ENCODE assay signal across 12 cellular contexts in the genomic region with DNA sequence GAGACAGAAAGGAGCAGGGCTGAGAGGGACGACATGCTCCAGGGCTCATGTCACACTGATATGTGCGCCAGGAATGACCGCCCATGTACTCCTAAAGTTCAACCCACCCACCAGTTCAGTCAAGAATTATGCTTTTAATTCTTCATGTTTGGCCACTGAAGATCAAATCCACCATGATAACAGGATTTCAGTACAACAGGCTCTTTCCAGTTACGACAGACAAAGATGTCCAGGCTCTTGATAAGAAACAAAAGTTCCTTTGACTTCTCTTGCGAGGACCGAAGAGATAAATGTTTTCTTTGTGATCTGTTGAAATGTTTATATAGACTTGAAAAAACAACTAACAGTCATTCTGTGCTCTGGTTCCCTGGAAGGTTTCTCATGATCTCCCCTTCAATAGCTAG.
DNase-seq lines count a peak whose midpoint lies in the region; ATAC-seq and TF ChIP-seq lines count a peak whose summit lies in the region.
"Had no signal": no experiment of that assay in that cellular context is flagged by ENCODE, and none has a peak within 500 bp of the region (broad histone marks: within the 10 kb centered on the region; RNA-seq: fewer than 3 reads in every experiment).

No MANE protein-coding gene starts in this region.

- H3K9me3 ChIP-seq in right atrium auricular region: no peaks in the 10 kb centered on the region
- H3K9me3 ChIP-seq in CD8-positive, alpha-beta T cell (ENCODE audit: low read length): no peaks in the 10 kb centered on the region
- H3K9me3 ChIP-seq: A549 had no signal

- H3K9me3 Mint-ChIP-seq in natural killer cell treated with Interleukin-12 subunit alpha and Interleukin-12 subunit beta and Interleukin-15 and Interleukin-18, amount 100 ng/mL, for 72 hours: peaks cover 6% of the 10 kb centered on the region
- H3K9me3 Mint-ChIP-seq in natural killer cell: peaks cover 0 to 5% of the 10 kb centered on the region in 2 donors
- no peaks in the 10 kb centered on the region for H3K9me3 Mint-ChIP-seq in progenitor cell of endocrine pancreas (ENCODE audit: low read depth)
- H3K9me3 Mint-ChIP-seq in CD8-positive, alpha-beta T cell: no peaks in the 10 kb centered on the region
- peaks cover 4% of the 10 kb centered on the region for H3K9me3 Mint-ChIP-seq in activated naive CD8-positive, alpha-beta T cell treated with anti-CD3 and anti-CD28 coated beads, Interleukin-2, amount 50 U/mL, for 24 hours

- peaks cover 10% of the 10 kb centered on the region for H3K36me3 Mint-ChIP-seq in natural killer cell treated with Interleukin-12 subunit alpha and Interleukin-12 subunit beta and Interleukin-15 and Interleukin-18, amount 100 ng/mL, for 72 hours
- peaks cover under 1% of the 10 kb centered on the region for H3K36me3 Mint-ChIP-seq in natural killer cell
- no peaks in the 10 kb centered on the region for H3K36me3 Mint-ChIP-seq in progenitor cell of endocrine pancreas (ENCODE audit: insufficient read depth)
- H3K36me3 Mint-ChIP-seq in CD8-positive, alpha-beta T cell: no peaks in the 10 kb centered on the region
- no peaks in the 10 kb centered on the region for H3K36me3 Mint-ChIP-seq in activated naive CD8-positive, alpha-beta T cell treated with anti-CD3 and anti-CD28 coated beads, Interleukin-2, amount 50 U/mL, for 24 hours (ENCODE audit: low read depth)

- H3K4me3 Mint-ChIP-seq in natural killer cell treated with Interleukin-12 subunit alpha and Interleukin-12 subunit beta and Interleukin-15 and Interleukin-18, amount 100 ng/mL, for 72 hours: no peak overlapping the region
- no peak overlapping the region for H3K4me3 Mint-ChIP-seq in natural killer cell
- no peak overlapping the region for H3K4me3 Mint-ChIP-seq in progenitor cell of endocrine pancreas (ENCODE audit: low read depth)
- no peak overlapping the region for H3K4me3 Mint-ChIP-seq in CD8-positive, alpha-beta T cell
- H3K4me3 Mint-ChIP-seq in activated naive CD8-positive, alpha-beta T cell treated with anti-CD3 and anti-CD28 coated beads, Interleukin-2, amount 50 U/mL, for 24 hours: no peak overlapping the region

- peak overlapping the region; percentile 48 to 65 for H3K27ac ChIP-seq in right atrium auricular region
- H3K27ac ChIP-seq in CD8-positive, alpha-beta T cell (ENCODE audit: low read depth, low read length): no peak overlapping the region
- H3K27ac ChIP-seq: A549 had no signal

- H3K36me3 ChIP-seq in right atrium auricular region: no peaks in the 10 kb centered on the region
- H3K36me3 ChIP-seq in CD8-positive, alpha-beta T cell (ENCODE audit: insufficient read depth, low read length): no peaks in the 10 kb centered on the region

- H3K27me3 ChIP-seq in right atrium auricular region: no peaks in the 10 kb centered on the region
- H3K27me3 ChIP-seq in CD8-positive, alpha-beta T cell (ENCODE audit: insufficient read depth, low read length): no peaks in the 10 kb centered on the region

- TF ChIP-seq CTCF in natural killer cell (IDR thresholded peaks at IDR 0.05) (no peak), right atrium auricular region (IDR thresholded peaks at IDR 0.05) (no peak), progenitor cell of endocrine pancreas (IDR thresholded peaks at IDR 0.05; ENCODE audit: unreplicated experiment) (no peak)
- no peak for TF ChIP-seq CTCF in CD8-positive, alpha-beta T cell (IDR thresholded peaks at IDR 0.05)

- intact Hi-C loops in natural killer cell (cut with micrococcal nuclease): loop anchor here (5.0 kb wide), 2 partner anchors 142 to 143 kb away; partner anchors contain the start of genes CD164 and CEP57L1
- intact Hi-C loops in CD8-positive, alpha-beta T cell (cut with DNase I, micrococcal nuclease): no loop called here

- H3K27ac Mint-ChIP-seq in natural killer cell treated with Interleukin-12 subunit alpha and Interleukin-12 subunit beta and Interleukin-15 and Interleukin-18, amount 100 ng/mL, for 72 hours: peak overlapping the region; percentile 14 to 22
- H3K27ac Mint-ChIP-seq in natural killer cell: peak overlapping the region in 1 of 2 donors; percentile 47
- H3K27ac Mint-ChIP-seq in progenitor cell of endocrine pancreas: peak overlapping the region; percentile 57
- no peak overlapping the region for H3K27ac Mint-ChIP-seq in CD8-positive, alpha-beta T cell
- H3K27ac Mint-ChIP-seq in activated naive CD8-positive, alpha-beta T cell treated with anti-CD3 and anti-CD28 coated beads, Interleukin-2, amount 50 U/mL, for 24 hours: no peak overlapping the region

- peaks cover 28 to 35% of the 10 kb centered on the region in 2 donors for H3K4me1 Mint-ChIP-seq in natural killer cell treated with Interleukin-12 subunit alpha and Interleukin-12 subunit beta and Interleukin-15 and Interleukin-18, amount 100 ng/mL, for 72 hours (ENCODE audit: low read depth in 2 of 2)
- H3K4me1 Mint-ChIP-seq in natural killer cell: peaks cover 36 to 38% of the 10 kb centered on the region in 2 donors
- peaks cover 17% of the 10 kb centered on the region for H3K4me1 Mint-ChIP-seq in progenitor cell of endocrine pancreas (ENCODE audit: low read depth)
- H3K4me1 Mint-ChIP-seq in CD8-positive, alpha-beta T cell (ENCODE audit: low read depth): peaks cover 25% of the 10 kb centered on the region
- peaks cover 22% of the 10 kb centered on the region for H3K4me1 Mint-ChIP-seq in activated naive CD8-positive, alpha-beta T cell treated with anti-CD3 and anti-CD28 coated beads, Interleukin-2, amount 50 U/mL, for 24 hours

- POLR2A ChIA-PET in CD8-positive, alpha-beta T cell (lab: Charles Lee): no interaction called here

- peaks cover 0 to 26% of the 10 kb centered on the region in 2 donors for H3K4me1 ChIP-seq in right atrium auricular region
- H3K4me1 ChIP-seq in CD8-positive, alpha-beta T cell (ENCODE audit: insufficient read depth, low read length): no peaks in the 10 kb centered on the region
- H3K4me1 ChIP-seq: A549 had no signal

- DNase-seq in natural killer cell treated with Interleukin-12 subunit alpha and Interleukin-12 subunit beta and Interleukin-15 and Interleukin-18, amount 100 ng/mL, for 72 hours (ENCODE audit: low spot score): no peak
- DNase-seq in natural killer cell: no peak
- peak; percentile 71 for DNase-seq in right atrium auricular region (ENCODE audit: low spot score)
- no peak for DNase-seq in progenitor cell of endocrine pancreas (ENCODE audit: low spot score, unreplicated experiment)
- DNase-seq in NCI-H510A treated with DMSO at 0.1 percent for 48 hours (lab: John Stamatoyannopoulos, UW): no peak
- no peak for DNase-seq in CD8-positive, alpha-beta T cell
- DNase-seq in activated naive CD8-positive, alpha-beta T cell treated with anti-CD3 and anti-CD28 coated beads, Interleukin-2, amount 50 U/mL, for 24 hours: no peak
- DNase-seq: activated CD4-positive, CD25-positive, alpha-beta regulatory T cell; activated T-cell treated with anti-CD3 and anti-CD28 coated beads for 4 hours; NCI-H1436 treated with DMSO at 0.1 percent for 48 hours had no signal

- ATAC-seq in natural killer cell treated with Interleukin-12 subunit alpha and Interleukin-12 subunit beta and Interleukin-15 and Interleukin-18, amount 100 ng/mL, for 72 hours: no peak
- ATAC-seq in natural killer cell (no peak), HG03095 (IDR thresholded peaks at IDR 0.05; ENCODE audit: unreplicated experiment) (no peak)
- ATAC-seq in CD8-positive, alpha-beta T cell: no peak
- no peak for ATAC-seq in activated naive CD8-positive, alpha-beta T cell treated with anti-CD3 and anti-CD28 coated beads, Interleukin-2, amount 50 U/mL, for 24 hours
- ATAC-seq: A549 had no signal

- H3K27me3 Mint-ChIP-seq in natural killer cell treated with Interleukin-12 subunit alpha and Interleukin-12 subunit beta and Interleukin-15 and Interleukin-18, amount 100 ng/mL, for 72 hours: no peaks in the 10 kb centered on the region
- H3K27me3 Mint-ChIP-seq in natural killer cell (ENCODE audit: low read depth in 2 of 2): no peaks in the 10 kb centered on the region
- H3K27me3 Mint-ChIP-seq in progenitor cell of endocrine pancreas: peaks cover 6% of the 10 kb centered on the region
- no peaks in the 10 kb centered on the region for H3K27me3 Mint-ChIP-seq in CD8-positive, alpha-beta T cell (ENCODE audit: low read depth)
- H3K27me3 Mint-ChIP-seq in activated naive CD8-positive, alpha-beta T cell treated with anti-CD3 and anti-CD28 coated beads, Interleukin-2, amount 50 U/mL, for 24 hours: no peaks in the 10 kb centered on the region

- CTCF ChIA-PET in CD8-positive, alpha-beta T cell (lab: Charles Lee): no interaction called here

- H3K4me3 ChIP-seq in right atrium auricular region: no peak overlapping the region
- H3K4me3 ChIP-seq in CD8-positive, alpha-beta T cell (ENCODE audit: low read depth, low read length): no peak overlapping the region
- H3K4me3 ChIP-seq: A549 had no signal

Comparison
In these comparisons a context has a peak if more than half of its experiments do, and no peak if none do; other contexts are left out.
1. H3K27ac Mint-ChIP-seq: peak in natural killer cell treated with Interleukin-12 subunit alpha and Interleukin-12 subunit beta and Interleukin-15 and Interleukin-18, amount 100 ng/mL, for 72 hours (2 of 2) and progenitor cell of endocrine pancreas (single experiment); none in CD8-positive, alpha-beta T cell (single experiment) and activated naive CD8-positive, alpha-beta T cell treated with anti-CD3 and anti-CD28 coated beads, Interleukin-2, amount 50 U/mL, for 24 hours (single experiment).